ENCODE assay signal across 9 cellular contexts in the genomic region with DNA sequence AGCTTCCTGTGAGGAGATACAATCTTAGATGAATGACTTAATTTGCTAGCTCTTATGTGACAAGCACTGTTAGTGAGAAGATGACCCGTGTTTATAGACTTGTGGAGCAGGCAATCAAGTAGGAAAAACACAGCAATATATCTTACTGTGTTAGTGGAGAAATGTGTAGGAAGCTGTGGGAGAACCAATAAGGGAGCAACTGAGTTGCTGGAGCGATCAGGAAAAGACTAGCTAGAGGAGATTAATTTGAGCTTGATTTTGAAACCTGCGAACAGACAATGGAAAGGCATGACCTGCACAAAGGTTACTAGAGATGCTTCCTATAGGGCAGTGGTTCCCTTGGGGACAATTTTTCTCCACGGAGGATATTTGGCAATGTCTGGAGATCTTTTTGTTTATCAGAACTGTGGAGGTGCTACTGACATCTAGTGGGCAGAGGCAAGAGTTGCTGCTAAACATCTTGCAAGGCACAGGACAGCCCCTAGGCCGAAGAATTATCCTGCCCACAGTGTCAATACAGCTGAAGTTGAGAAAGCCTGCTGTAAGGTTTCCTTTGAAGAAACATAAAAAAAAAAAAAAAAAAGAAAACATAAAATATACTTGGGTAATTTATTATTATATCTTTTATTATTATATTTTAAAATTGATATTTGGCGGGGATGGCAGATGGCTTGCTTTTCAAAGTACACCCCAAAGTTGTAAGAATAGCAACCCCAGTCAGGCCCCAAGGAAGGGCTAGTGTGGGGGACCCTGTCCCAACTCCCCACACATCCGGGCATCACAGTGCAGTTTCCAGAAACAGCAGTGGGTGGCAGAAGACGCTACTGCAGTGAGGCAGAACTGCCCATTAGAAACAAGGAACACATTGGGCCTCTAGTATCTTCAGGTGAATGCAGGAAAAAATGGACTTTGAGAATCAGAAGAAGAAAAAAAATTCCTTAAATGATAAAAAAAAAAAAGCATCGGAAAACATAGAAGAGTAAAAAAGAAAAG.
DNase-seq lines count a peak whose midpoint lies in the region; ATAC-seq and TF ChIP-seq lines count a peak whose summit lies in the region.
"Had no signal": no experiment of that assay in that cellular context is flagged by ENCODE, and none has a peak within 500 bp of the region (broad histone marks: within the 10 kb centered on the region; RNA-seq: fewer than 3 reads in every experiment).

No MANE protein-coding gene starts in this region.

- peaks cover 4 to 6% of the 10 kb centered on the region in 2 donors for H3K27me3 Mint-ChIP-seq in stimulated activated naive B cell treated with anti-CD40 and anti-IgM and Interleukin-4, amounts not matched to agents 10 μg/mL and 1 μg/mL and 100 μg/mL, for 72 hours

- TF ChIP-seq CTCF in AG04449 (IDR thresholded peaks at IDR 0.05; ENCODE audit: insufficient read depth, low read length, missing control alignments) (peak; percentile 41), SU-DHL-6 (IDR thresholded peaks at IDR 0.05; ENCODE audit: insufficient read depth, low read length, poor library complexity, severe bottlenecking) (peak; percentile 60)

- no peaks in the 10 kb centered on the region for H3K27me3 ChIP-seq in SU-DHL-6 (ENCODE audit: low read length)
- H3K27me3 ChIP-seq: neutrophil had no signal

- POLR2A ChIA-PET in AG04449 (lab: Yijun Ruan, JAX) = no interaction called here

- no peaks in the 10 kb centered on the region for H3K36me3 Mint-ChIP-seq in stimulated activated naive B cell treated with anti-CD40 and anti-IgM and Interleukin-4, amounts not matched to agents 10 μg/mL and 1 μg/mL and 100 μg/mL, for 72 hours

- H3K9ac ChIP-seq in SU-DHL-6 (ENCODE audit: low read length) = no peak overlapping the region

- no peaks in the 10 kb centered on the region for H3K9me2 ChIP-seq in SU-DHL-6 (replicated peaks; ENCODE audit: insufficient read depth, low read length)

- H3K4me2 ChIP-seq in SU-DHL-6 (ENCODE audit: low read depth, low read length, poor library complexity, severe bottlenecking) = no peak overlapping the region

- H3K36me3 ChIP-seq in SU-DHL-6 (ENCODE audit: low read length) = no peaks in the 10 kb centered on the region
- H3K36me3 ChIP-seq: neutrophil had no signal

- TF ChIP-seq RAD21 in Ishikawa (IDR thresholded peaks at IDR 0.05; ENCODE audit: low read depth) = peak; percentile 57

- no peaks in the 10 kb centered on the region for H3K4me1 Mint-ChIP-seq in stimulated activated naive B cell treated with anti-CD40 and anti-IgM and Interleukin-4, amounts not matched to agents 10 μg/mL and 1 μg/mL and 100 μg/mL, for 72 hours

- H3K27ac ChIP-seq in SU-DHL-6 (ENCODE audit: low read depth, low read length) = no peak overlapping the region
- H3K27ac ChIP-seq: neutrophil had no signal

- ATAC-seq in GM21825 (IDR thresholded peaks at IDR 0.05; ENCODE audit: unreplicated experiment) = peak; percentile 80
- ATAC-seq in stimulated activated naive B cell treated with anti-CD40 and anti-IgM and Interleukin-4, amounts not matched to agents 10 μg/mL and 1 μg/mL and 100 μg/mL, for 72 hours (replicated peaks) = peak; percentile 80 to 83

- no peak for TF ChIP-seq EP300 in Ishikawa (IDR thresholded peaks at IDR 0.05; ENCODE audit: borderline replicate concordance)

- no peak overlapping the region for H3K4me3 ChIP-seq in AG04449 (ENCODE audit: low read depth, low read length)
- no peak overlapping the region for H3K4me3 ChIP-seq in SU-DHL-6 (ENCODE audit: insufficient read depth, low read length, poor library complexity, severe bottlenecking)

- no peak for DNase-seq in AG04449 (ENCODE audit: low read depth, low spot score)
- peak; percentile 43 for DNase-seq in ELR (ENCODE audit: low read depth)
- DNase-seq in globus pallidus (ENCODE audit: low spot score) = peak; percentile 35
- DNase-seq in stimulated activated naive B cell treated with anti-CD40 and anti-IgM and Interleukin-4, amounts not matched to agents 10 μg/mL and 1 μg/mL and 100 μg/mL, for 72 hours = no peak
- DNase-seq in ecto neural progenitor cell (ENCODE audit: low spot score) = no peak

- no peaks in the 10 kb centered on the region for H3K9me3 ChIP-seq in SU-DHL-6 (ENCODE audit: insufficient read depth, low read length)
- H3K9me3 ChIP-seq: neutrophil had no signal

- no peak overlapping the region for H3K27ac Mint-ChIP-seq in stimulated activated naive B cell treated with anti-CD40 and anti-IgM and Interleukin-4, amounts not matched to agents 10 μg/mL and 1 μg/mL and 100 μg/mL, for 72 hours

- H4K20me1 ChIP-seq in SU-DHL-6 (ENCODE audit: low read depth, low read length) = no peaks in the 10 kb centered on the region

- no peaks in the 10 kb centered on the region for H3F3A ChIP-seq in SU-DHL-6 (ENCODE audit: insufficient read depth)

- CTCF ChIA-PET in AG04449 (lab: Yijun Ruan, JAX) = interaction anchor here (0.9 to 1.7 kb wide), 6 partner anchors 9 to 639 kb away, joined by 3 to 9 read pairs (median 4); no protein-coding TSS in a partner anchor

- H2AFZ ChIP-seq in SU-DHL-6 (ENCODE audit: low read depth, low read length, severe bottlenecking) = no peak overlapping the region

- H3K4me3 Mint-ChIP-seq in stimulated activated naive B cell treated with anti-CD40 and anti-IgM and Interleukin-4, amounts not matched to agents 10 μg/mL and 1 μg/mL and 100 μg/mL, for 72 hours = no peak overlapping the region

- no peaks in the 10 kb centered on the region for H3K9me3 Mint-ChIP-seq in stimulated activated naive B cell treated with anti-CD40 and anti-IgM and Interleukin-4, amounts not matched to agents 10 μg/mL and 1 μg/mL and 100 μg/mL, for 72 hours

- no peaks in the 10 kb centered on the region for H3K79me2 ChIP-seq in SU-DHL-6 (ENCODE audit: insufficient read depth, low read length)

TF ChIP-seq in Ishikawa, 13 proteins besides CTCF, POLR2A, EP300 and RAD21:
- TF ChIP-seq USF1 (IDR thresholded peaks at IDR 0.05) = no peak
- no peak for TF ChIP-seq CREB1 (IDR thresholded peaks at IDR 0.05; ENCODE audit: low read depth)
- no peak for TF ChIP-seq EGR1 (IDR thresholded peaks at IDR 0.05)
- no peak for TF ChIP-seq ZBTB7A (IDR thresholded peaks at IDR 0.05; ENCODE audit: low read depth)
- TF ChIP-seq YY1 (IDR thresholded peaks at IDR 0.05; ENCODE audit: low read depth) = no peak
- no peak for TF ChIP-seq REST (IDR thresholded peaks at IDR 0.05; ENCODE audit: low read depth)

Comparison
In these comparisons a context has a peak if more than half of its experiments do, and no peak if none do; other contexts are left out.
1. DNase-seq: peak in ELR (single experiment) and globus pallidus (single experiment); none in AG04449 (single experiment), stimulated activated naive B cell treated with anti-CD40 and anti-IgM and Interleukin-4, amounts not matched to agents 10 μg/mL and 1 μg/mL and 100 μg/mL, for 72 hours (single experiment) and ecto neural progenitor cell (single experiment).